Comparison of ENCODE assay signal across 16 cellular contexts in the genomic region with DNA sequence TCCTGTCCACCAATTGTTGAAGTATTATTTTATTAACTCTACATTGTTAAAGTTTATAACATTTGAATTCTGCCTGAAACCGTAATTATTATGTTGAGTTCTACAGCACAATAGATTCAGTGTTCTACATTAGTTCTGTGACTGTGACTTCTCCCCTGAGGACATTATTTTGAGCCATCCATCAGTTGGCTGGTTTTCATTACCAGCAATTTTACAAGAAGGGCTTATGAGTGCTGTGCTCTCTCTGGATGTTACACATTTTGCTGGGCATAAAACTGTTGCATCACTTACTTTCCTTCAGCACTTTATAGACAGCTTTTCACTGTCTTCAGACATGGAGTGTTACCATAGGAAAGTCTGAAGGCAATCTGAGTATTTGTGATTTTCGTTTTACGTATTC.
DNase-seq lines count a peak whose midpoint lies in the region; ATAC-seq and TF ChIP-seq lines count a peak whose summit lies in the region.
"Had no signal": no experiment of that assay in that cellular context is flagged by ENCODE, and none has a peak within 500 bp of the region (broad histone marks: within the 10 kb centered on the region; RNA-seq: fewer than 3 reads in every experiment).

No MANE protein-coding gene starts in this region.

- H3K4me2 ChIP-seq in SK-N-SH (no peak overlapping the region), HCT116 (ENCODE audit: low read length) (no peak overlapping the region)
- H3K4me2 ChIP-seq: GM23338 had no signal

- H3K4me3 ChIP-seq in SK-N-SH (ENCODE audit: low read depth in 2 of 2, low read length in 1 of 2), result no peak overlapping the region
- no peak overlapping the region for H3K4me3 ChIP-seq in HCT116 (replicated peaks in 1 of 2; ENCODE audit: low read depth in 1 of 2, low read length in 2 of 2)
- H3K4me3 ChIP-seq in heart left ventricle, result no peak overlapping the region
- H3K4me3 ChIP-seq: GM23338 had no signal

- WGBS in SK-N-SH (ENCODE audit: low lambda C conversion rate), result 71% methylated on average over 3 of the region's 3 CpGs
- WGBS in heart left ventricle, 4 donors, result 84 to 89% (median 87%) methylated on average over 3 of the region's 3 CpGs

- CTCF ChIA-PET in SK-N-SH (lab: Yijun Ruan, JAX), result no interaction called here
- CTCF ChIA-PET in HCT116 (lab: Charles Lee), result no interaction called here

- H3K9me3 ChIP-seq in SK-N-SH (no peaks in the 10 kb centered on the region), HCT116 (ENCODE audit: control insufficient read depth in 1 of 2, insufficient read depth in 1 of 2, low read depth in 1 of 2, low read length in 2 of 2) (peaks cover 4 to 8% of the 10 kb centered on the region in 2 experiments; a peak in 1 of 4 replicates), heart left ventricle (peaks cover 0 to 8% (median 0%) of the 10 kb centered on the region in 12 donors)

- H2AFZ ChIP-seq in SK-N-SH (ENCODE audit: low read depth) (no peak overlapping the region), HCT116 (ENCODE audit: low read depth, low read length, poor library complexity, severe bottlenecking) (peak overlapping the region; percentile 89)
- H2AFZ ChIP-seq: GM23338 had no signal

- H4K20me1 ChIP-seq in SK-N-SH (ENCODE audit: insufficient read depth) (no peaks in the 10 kb centered on the region), HCT116 (ENCODE audit: insufficient read depth) (no peaks in the 10 kb centered on the region)

- H3K4me1 ChIP-seq in SK-N-SH (ENCODE audit: control insufficient read depth in 1 of 2, insufficient read depth in 2 of 2, low read depth in 1 of 2, low read length in 1 of 2), result no peaks in the 10 kb centered on the region; a peak in 1 of 4 replicates
- no peaks in the 10 kb centered on the region for H3K4me1 ChIP-seq in HCT116 (ENCODE audit: control insufficient read depth in 1 of 2, insufficient read depth in 2 of 2, low read length in 2 of 2)
- H3K4me1 ChIP-seq in heart left ventricle, result no peaks in the 10 kb centered on the region

- intact Hi-C loops in HCT116 (cut with micrococcal nuclease) (no loop called here), heart left ventricle (cut with DNase I) (no loop called here)

- no peak overlapping the region for H3K9ac ChIP-seq in SK-N-SH
- H3K9ac ChIP-seq in HCT116 (ENCODE audit: low read length), result no peak overlapping the region

- no peaks in the 10 kb centered on the region for H3K79me2 ChIP-seq in SK-N-SH (ENCODE audit: insufficient read depth)
- H3K79me2 ChIP-seq in HCT116 (ENCODE audit: insufficient read depth, low read length), result no peaks in the 10 kb centered on the region

- RAD21 ChIA-PET in HCT116 (lab: Charles Lee; ENCODE audit: low non-redundant PET in 1 of 2, low total read pairs in 2 of 2, uncharacterized antibody in 2 of 2, unreplicated experiment in 2 of 2), result no interaction called here

- DNase-seq in SK-N-SH (peak; percentile 9), HCT116 (ENCODE audit: low read depth, low spot score) (no peak), RPMI7951 (ENCODE audit: low read depth) (peak; percentile 18), foreskin melanocyte (peak; percentile 89), omental fat pad (ENCODE audit: low spot score) (no peak), heart left ventricle (no peak)
- DNase-seq: C1 segment of cervical spinal cord; CD4-positive, alpha-beta T cell; DMS79 treated with DMSO at 0.1 percent for 48 hours; GDM1; H7; HFFc6 had no signal

- no peak for TF ChIP-seq POLR2A in HCT116 (IDR thresholded peaks at IDR 0.05; ENCODE audit: borderline replicate concordance, extremely low read depth, insufficient read depth, insufficient read length)
- no peak for TF ChIP-seq POLR2A in heart left ventricle (IDR thresholded peaks at IDR 0.05)

- TF ChIP-seq RAD21 in SK-N-SH (IDR thresholded peaks at IDR 0.05; ENCODE audit: low read length) (no peak), HCT116 (IDR thresholded peaks at IDR 0.05; ENCODE audit: low read depth) (no peak)

- H3K36me3 ChIP-seq in SK-N-SH (replicated peaks in 1 of 2; ENCODE audit: control insufficient read depth in 1 of 2, insufficient read depth in 2 of 2, low read length in 1 of 2) (no peaks in the 10 kb centered on the region), HCT116 (ENCODE audit: control insufficient read depth in 1 of 2, insufficient read depth in 2 of 2, low read length in 2 of 2) (no peaks in the 10 kb centered on the region; a peak in 1 of 4 replicates), heart left ventricle (no peaks in the 10 kb centered on the region)

- ATAC-seq in SK-N-SH treated with all-trans-retinoic acid at 6 μM for 48 hours, result no peak
- no peak for ATAC-seq in HCT116
- no peak for ATAC-seq in HG03469 (IDR thresholded peaks at IDR 0.05; ENCODE audit: unreplicated experiment)
- ATAC-seq in omental fat pad (ENCODE audit: low FRiP score), result no peak
- ATAC-seq in heart left ventricle, result no peak
- ATAC-seq: GM23338, HepG2 had no signal

- no TSS peak for BruUV-seq in HCT116 (replicated peaks; lab: Mats Ljungman, UMichigan)

- POLR2A ChIA-PET in SK-N-SH (lab: Yijun Ruan, JAX) (no interaction called here), HCT116 (lab: Charles Lee) (no interaction called here)

- TF ChIP-seq CTCF in SK-N-SH (IDR thresholded peaks at IDR 0.05), result no peak
- TF ChIP-seq CTCF in HCT116 (IDR thresholded peaks at IDR 0.05 in 2 of 3, conservative IDR thresholded peaks at IDR 0.05 in 1 of 3; ENCODE audit: borderline replicate concordance in 1 of 3, insufficient read depth in 1 of 3, low read depth in 2 of 3, low read length in 2 of 3), result no peak
- no peak for TF ChIP-seq CTCF in omental fat pad (IDR thresholded peaks at IDR 0.05)
- no peak for TF ChIP-seq CTCF in heart left ventricle (IDR thresholded peaks at IDR 0.05)

- peak overlapping the region in 1 of 2 experiments; percentile 72; a peak in 2 of 4 replicates for H3K27ac ChIP-seq in SK-N-SH (ENCODE audit: low read depth in 2 of 2, low read length in 1 of 2)
- no peak overlapping the region for H3K27ac ChIP-seq in HCT116 (ENCODE audit: low read depth, low read length)
- H3K27ac ChIP-seq in heart left ventricle, result no peak overlapping the region

- H3F3A ChIP-seq in SK-N-SH (replicated peaks; ENCODE audit: insufficient read depth), result peaks cover 3% of the 10 kb centered on the region

- H3K27me3 ChIP-seq in SK-N-SH (ENCODE audit: insufficient read depth), result no peaks in the 10 kb centered on the region
- no peaks in the 10 kb centered on the region for H3K27me3 ChIP-seq in HCT116 (ENCODE audit: insufficient read depth, low read length)
- H3K27me3 ChIP-seq in heart left ventricle, result no peaks in the 10 kb centered on the region

- TF ChIP-seq EP300 in SK-N-SH (IDR thresholded peaks at IDR 0.05; ENCODE audit: borderline replicate concordance in 1 of 2, low read depth in 1 of 2, low read length in 1 of 2), result peak in 1 of 2 experiments; percentile 20; a peak in 1 of 4 replicates

- H3K9me2 ChIP-seq in SK-N-SH (no peaks in the 10 kb centered on the region), HCT116 (ENCODE audit: insufficient read depth) (no peaks in the 10 kb centered on the region)

TF ChIP-seq in SK-N-SH, 30 proteins besides CTCF, POLR2A, EP300 and RAD21:
- TF ChIP-seq GABPA (IDR thresholded peaks at IDR 0.05; ENCODE audit: low read depth) (no peak), FOSL2 (IDR thresholded peaks at IDR 0.05; ENCODE audit: borderline replicate concordance, low read depth) (no peak)
- TF ChIP-seq, protein P1, sequence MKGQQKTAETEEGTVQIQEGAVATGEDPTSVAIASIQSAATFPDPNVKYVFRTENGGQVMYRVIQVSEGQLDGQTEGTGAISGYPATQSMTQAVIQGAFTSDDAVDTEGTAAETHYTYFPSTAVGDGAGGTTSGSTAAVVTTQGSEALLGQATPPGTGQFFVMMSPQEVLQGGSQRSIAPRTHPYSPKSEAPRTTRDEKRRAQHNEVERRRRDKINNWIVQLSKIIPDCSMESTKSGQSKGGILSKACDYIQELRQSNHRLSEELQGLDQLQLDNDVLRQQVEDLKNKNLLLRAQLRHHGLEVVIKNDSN (IDR thresholded peaks at IDR 0.05; ENCODE audit: borderline replicate concordance, low read depth), result no peak

TF ChIP-seq in SK-N-SH treated with all-trans-retinoic acid at 6 μM for 48 hours, 23 proteins besides CTCF, POLR2A, EP300 and RAD21 (continues in another document):
- TF ChIP-seq BACH2 (CRISPR knock-in tag; IDR thresholded peaks at IDR 0.05; ENCODE audit: borderline replicate concordance) (no peak), ISL1 (CRISPR knock-in tag; IDR thresholded peaks at IDR 0.05) (no peak), OSR1 (CRISPR knock-in tag; IDR thresholded peaks at IDR 0.05) (no peak), ZFP30 (CRISPR knock-in tag; IDR thresholded peaks at IDR 0.05) (no peak), SNAI2 (CRISPR knock-in tag; IDR thresholded peaks at IDR 0.05) (no peak), ZFP3 (CRISPR knock-in tag; IDR thresholded peaks at IDR 0.05) (no peak)
- TF ChIP-seq, protein P2, sequence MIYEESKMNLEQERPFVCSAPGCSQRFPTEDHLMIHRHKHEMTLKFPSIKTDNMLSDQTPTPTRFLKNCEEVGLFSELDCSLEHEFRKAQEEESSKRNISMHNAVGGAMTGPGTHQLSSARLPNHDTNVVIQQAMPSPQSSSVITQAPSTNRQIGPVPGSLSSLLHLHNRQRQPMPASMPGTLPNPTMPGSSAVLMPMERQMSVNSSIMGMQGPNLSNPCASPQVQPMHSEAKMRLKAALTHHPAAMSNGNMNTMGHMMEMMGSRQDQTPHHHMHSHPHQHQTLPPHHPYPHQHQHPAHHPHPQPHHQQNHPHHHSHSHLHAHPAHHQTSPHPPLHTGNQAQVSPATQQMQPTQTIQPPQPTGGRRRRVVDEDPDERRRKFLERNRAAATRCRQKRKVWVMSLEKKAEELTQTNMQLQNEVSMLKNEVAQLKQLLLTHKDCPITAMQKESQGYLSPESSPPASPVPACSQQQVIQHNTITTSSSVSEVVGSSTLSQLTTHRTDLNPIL (CRISPR knock-in tag; IDR thresholded peaks at IDR 0.05; ENCODE audit: low read depth), result no peak

TF ChIP-seq in HCT116, 20 proteins besides CTCF, POLR2A, EP300 and RAD21 (continues in another document):
- TF ChIP-seq JUND (IDR thresholded peaks at IDR 0.05), result no peak
- TF ChIP-seq, protein P3, sequence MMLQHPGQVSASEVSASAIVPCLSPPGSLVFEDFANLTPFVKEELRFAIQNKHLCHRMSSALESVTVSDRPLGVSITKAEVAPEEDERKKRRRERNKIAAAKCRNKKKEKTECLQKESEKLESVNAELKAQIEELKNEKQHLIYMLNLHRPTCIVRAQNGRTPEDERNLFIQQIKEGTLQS (IDR thresholded peaks at IDR 0.05), result no peak

Comparison
In these comparisons a context has a peak if more than half of its experiments do, and no peak if none do; other contexts are left out.
1. DNase-seq: peak in SK-N-SH (single experiment), RPMI7951 (single experiment) and foreskin melanocyte (single experiment); none in HCT116 (single experiment), omental fat pad (single experiment) and heart left ventricle (0 of 5).